8 cellular contexts compared by ENCODE assay signal in genomic region chr2:223929575-223930001, GRCh38. TPM values are rescaled to one million over a fixed set of nuclear protein-coding genes. Genes with fewer than 3 reads are reported as not detected.
DNase-seq lines count a peak whose midpoint lies in the region; ATAC-seq and TF ChIP-seq lines count a peak whose summit lies in the region.

No MANE protein-coding gene starts in this region.

- H3K36me3 Mint-ChIP-seq in CD8-positive, alpha-beta memory T cell, result peaks cover 0 to 8% (median 3%) of the 10 kb centered on the region in 3 donors
- peaks cover 27% of the 10 kb centered on the region for H3K36me3 Mint-ChIP-seq in activated CD4-positive, alpha-beta memory T cell treated with anti-CD3 and anti-CD28 coated beads, Interleukin-2, amount 10 ng/mL, durations not matched to agents 7 days and 5 days (ENCODE audit: low read depth)
- H3K36me3 Mint-ChIP-seq in memory B cell (peaks cover 16% of the 10 kb centered on the region), MCF 10A (ENCODE audit: insufficient read depth, unreplicated experiment) (no peaks in the 10 kb centered on the region)

- CTCF ChIA-PET in CD8-positive, alpha-beta memory T cell (lab: Charles Lee), result interaction anchor here (1.4 kb wide), 1 partner anchor 32 kb away, joined by 4 read pairs; no protein-coding TSS in a partner anchor
- CTCF ChIA-PET in activated CD4-positive, alpha-beta memory T cell treated with anti-CD3 and anti-CD28 coated beads, Interleukin-2, amount 10 ng/mL, durations not matched to agents 7 days and 5 days (lab: Charles Lee), result interaction anchor here (0.6 to 1.3 kb wide), 2 partner anchors 15 to 61 kb away, joined by 3 to 4 read pairs; partner anchors contain the start of gene WDFY1
- CTCF ChIA-PET in MCF 10A (lab: Yijun Ruan, JAX), result interaction anchor here (1.3 kb wide), 1 partner anchor 14 kb away, joined by 4 read pairs; no protein-coding TSS in a partner anchor

- H3K27me3 Mint-ChIP-seq in CD8-positive, alpha-beta memory T cell, result no peaks in the 10 kb centered on the region
- no peaks in the 10 kb centered on the region for H3K27me3 Mint-ChIP-seq in activated CD4-positive, alpha-beta memory T cell treated with anti-CD3 and anti-CD28 coated beads, Interleukin-2, amount 10 ng/mL, durations not matched to agents 7 days and 5 days
- H3K27me3 Mint-ChIP-seq in memory B cell (no peaks in the 10 kb centered on the region), MCF 10A (ENCODE audit: insufficient read depth, unreplicated experiment) (no peaks in the 10 kb centered on the region)

- H3K9me3 ChIP-seq in CD8-positive, alpha-beta memory T cell (ENCODE audit: low read length), result no peaks in the 10 kb centered on the region

- TF ChIP-seq CTCF in MCF 10A (IDR thresholded peaks at IDR 0.05; ENCODE audit: unreplicated experiment), result no peak

- H3K4me1 Mint-ChIP-seq in CD8-positive, alpha-beta memory T cell, result peaks cover 48 to 81% (median 60%) of the 10 kb centered on the region in 3 donors
- peaks cover 49% of the 10 kb centered on the region for H3K4me1 Mint-ChIP-seq in activated CD4-positive, alpha-beta memory T cell treated with anti-CD3 and anti-CD28 coated beads, Interleukin-2, amount 10 ng/mL, durations not matched to agents 7 days and 5 days
- peaks cover 30% of the 10 kb centered on the region for H3K4me1 Mint-ChIP-seq in memory B cell
- H3K4me1 Mint-ChIP-seq in MCF 10A (ENCODE audit: insufficient read depth, unreplicated experiment), result peaks cover 17% of the 10 kb centered on the region

- POLR2A ChIA-PET in CD8-positive, alpha-beta memory T cell (lab: Charles Lee), result interaction anchor here (1.1 kb wide), 1 partner anchor 12 kb away, joined by 3 read pairs; no protein-coding TSS in a partner anchor
- POLR2A ChIA-PET in activated CD4-positive, alpha-beta memory T cell treated with anti-CD3 and anti-CD28 coated beads, Interleukin-2, amount 10 ng/mL, durations not matched to agents 7 days and 5 days (lab: Charles Lee), result interaction anchor here (0.9 to 1.7 kb wide), 6 partner anchors 11 to 68 kb away, joined by 3 to 16 read pairs (median 4); partner anchors contain the start of gene WDFY1
- POLR2A ChIA-PET in MCF 10A (lab: Yijun Ruan, JAX), result interaction anchor here (0.6 to 1.2 kb wide), 2 partner anchors 11 to 326 kb away, joined by 3 read pairs; no protein-coding TSS in a partner anchor

- H3K4me3 ChIP-seq in CD8-positive, alpha-beta memory T cell (ENCODE audit: low read length), result no peak overlapping the region

- peak; percentile 53 for ATAC-seq in HG03108 (IDR thresholded peaks at IDR 0.05; ENCODE audit: unreplicated experiment)
- peak; percentile 51 for ATAC-seq in memory B cell (ENCODE audit: low read depth)
- ATAC-seq in GM18861 (IDR thresholded peaks at IDR 0.05; ENCODE audit: unreplicated experiment), result no peak
- no peak for ATAC-seq in HG03097 (IDR thresholded peaks at IDR 0.05; ENCODE audit: low FRiP score, unreplicated experiment)

- no peaks in the 10 kb centered on the region for H3K27me3 ChIP-seq in CD8-positive, alpha-beta memory T cell (ENCODE audit: insufficient read depth, low read length, poor library complexity, severe bottlenecking)

- H3K4me1 ChIP-seq in CD8-positive, alpha-beta memory T cell (ENCODE audit: insufficient read depth, low read length), result peaks cover 22% of the 10 kb centered on the region

- H3K36me3 ChIP-seq in CD8-positive, alpha-beta memory T cell (ENCODE audit: insufficient read depth, low read length), result no peaks in the 10 kb centered on the region

- no peak overlapping the region for H3K27ac ChIP-seq in CD8-positive, alpha-beta memory T cell (ENCODE audit: low read depth, low read length)

- DNase-seq in CD8-positive, alpha-beta memory T cell, result peak in 4 of 5 donors; percentile 8 to 63 (median 51)
- peak; percentile 58 for DNase-seq in activated CD4-positive, alpha-beta memory T cell treated with anti-CD3 and anti-CD28 coated beads, Interleukin-2, amount 10 ng/mL, durations not matched to agents 7 days and 5 days
- DNase-seq in memory B cell (ENCODE audit: low spot score in 2 of 2), result no peak
- no peak for DNase-seq in HuH-7 (ENCODE audit: low spot score)
- no peak for DNase-seq in MCF 10A (ENCODE audit: unreplicated experiment)

- H3K27ac Mint-ChIP-seq in CD8-positive, alpha-beta memory T cell, result peak overlapping the region; percentile 16 to 89 (median 82)
- peak overlapping the region; percentile 66 for H3K27ac Mint-ChIP-seq in activated CD4-positive, alpha-beta memory T cell treated with anti-CD3 and anti-CD28 coated beads, Interleukin-2, amount 10 ng/mL, durations not matched to agents 7 days and 5 days
- peak overlapping the region; percentile 77 for H3K27ac Mint-ChIP-seq in memory B cell
- no peak overlapping the region for H3K27ac Mint-ChIP-seq in MCF 10A (ENCODE audit: low read depth, unreplicated experiment)

- BruUV-seq in MCF 10A (replicated peaks; lab: Mats Ljungman, UMichigan), result no TSS peak

- H3K9me3 Mint-ChIP-seq in CD8-positive, alpha-beta memory T cell, result no peaks in the 10 kb centered on the region
- no peaks in the 10 kb centered on the region for H3K9me3 Mint-ChIP-seq in activated CD4-positive, alpha-beta memory T cell treated with anti-CD3 and anti-CD28 coated beads, Interleukin-2, amount 10 ng/mL, durations not matched to agents 7 days and 5 days
- peaks cover 6% of the 10 kb centered on the region for H3K9me3 Mint-ChIP-seq in memory B cell
- no peaks in the 10 kb centered on the region for H3K9me3 Mint-ChIP-seq in MCF 10A (ENCODE audit: unreplicated experiment)

- intact Hi-C loops in MCF 10A (cut with micrococcal nuclease), result no loop called here

- H3K4me3 Mint-ChIP-seq in CD8-positive, alpha-beta memory T cell, result peak overlapping the region; percentile 48 to 74 (median 63)
- H3K4me3 Mint-ChIP-seq in activated CD4-positive, alpha-beta memory T cell treated with anti-CD3 and anti-CD28 coated beads, Interleukin-2, amount 10 ng/mL, durations not matched to agents 7 days and 5 days, result no peak overlapping the region
- H3K4me3 Mint-ChIP-seq in memory B cell, result no peak overlapping the region
- H3K4me3 Mint-ChIP-seq in MCF 10A (ENCODE audit: unreplicated experiment), result no peak overlapping the region

RNA-seq across cellular contexts. Expression of gene WDFY1, which starts 15.5 kb away (rescaled TPM):
- total RNA-seq in CD8-positive, alpha-beta memory T cell, result 10 to 100 TPM; 16.0 to 18.1 TPM
- 28.5 TPM for polyA plus RNA-seq in CD8-positive, alpha-beta memory T cell
- 10 to 100 TPM; 66.2 to 70.9 TPM for total RNA-seq in activated CD4-positive, alpha-beta memory T cell treated with anti-CD3 and anti-CD28 coated beads, Interleukin-2, amount 10 ng/mL, durations not matched to agents 7 days and 5 days
- total RNA-seq in MCF 10A (2022), result 36.9 and 41.8 TPM in 2 replicates

RNA-seq across cellular contexts. Expression of gene MRPL44, which starts 27.7 kb away (rescaled TPM):
- total RNA-seq in CD8-positive, alpha-beta memory T cell, result 10 to 100 TPM; 42.6 TPM
- polyA plus RNA-seq in CD8-positive, alpha-beta memory T cell, result 26.7 TPM
- total RNA-seq in activated CD4-positive, alpha-beta memory T cell treated with anti-CD3 and anti-CD28 coated beads, Interleukin-2, amount 10 ng/mL, durations not matched to agents 7 days and 5 days, result 10 to 100 TPM; 32.5 to 33.0 TPM
- 27.4 and 31.2 TPM in 2 replicates for total RNA-seq in MCF 10A (2022)

Comparison
In these comparisons a context has a peak if more than half of its experiments do, and no peak if none do; other contexts are left out.
1. DNase-seq: peak in CD8-positive, alpha-beta memory T cell (4 of 5) and activated CD4-positive, alpha-beta memory T cell treated with anti-CD3 and anti-CD28 coated beads, Interleukin-2, amount 10 ng/mL, durations not matched to agents 7 days and 5 days (single experiment); none in memory B cell (0 of 2), HuH-7 (single experiment) and MCF 10A (single experiment).
2. H3K4me3 Mint-ChIP-seq: peak in CD8-positive, alpha-beta memory T cell (7 of 7); none in activated CD4-positive, alpha-beta memory T cell treated with anti-CD3 and anti-CD28 coated beads, Interleukin-2, amount 10 ng/mL, durations not matched to agents 7 days and 5 days (single experiment), memory B cell (single experiment) and MCF 10A (single experiment).
3. ATAC-seq: peak in HG03108 (single experiment) and memory B cell (single experiment); none in GM18861 (single experiment) and HG03097 (single experiment).